8 cellular contexts compared by ENCODE assay signal in the genomic region with DNA sequence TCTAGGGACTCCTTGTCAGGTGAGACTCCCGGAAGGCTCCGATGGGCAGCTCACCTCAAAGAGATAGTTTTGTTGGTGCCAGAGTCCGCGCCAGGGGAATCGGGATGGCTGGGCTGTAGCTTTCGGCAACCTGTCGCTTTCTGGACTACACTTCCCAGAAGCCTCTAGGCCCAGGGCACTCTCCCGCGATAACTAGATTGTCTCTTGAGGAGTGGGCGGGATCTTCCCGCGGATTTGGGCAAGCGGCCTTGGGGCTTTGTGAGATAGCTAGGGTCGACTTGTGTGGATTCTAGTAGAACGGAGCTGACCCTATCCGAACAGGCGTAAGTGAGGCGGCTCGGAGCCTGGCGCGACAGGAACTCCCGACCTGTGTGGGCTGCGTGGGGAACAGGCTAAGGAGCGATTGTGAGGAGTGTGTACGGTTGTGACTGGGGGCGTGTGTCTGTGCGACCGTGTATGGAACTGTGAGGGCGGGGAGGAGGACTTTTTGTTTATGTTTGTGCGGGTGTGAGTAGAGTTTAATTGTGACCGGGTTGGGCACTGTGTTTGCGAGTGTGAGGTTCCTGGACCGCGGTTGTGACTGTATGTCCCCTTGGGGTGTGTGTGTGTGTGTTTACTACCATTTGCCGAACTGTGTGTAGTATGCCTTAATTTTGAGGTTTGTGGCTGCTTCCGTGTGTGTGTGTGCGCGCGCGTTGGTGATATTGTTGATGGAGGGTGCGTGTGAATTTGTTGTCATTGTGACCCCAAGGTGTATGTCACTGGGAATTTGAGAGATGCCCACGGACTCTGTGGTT. TPM values are rescaled to one million over a fixed set of nuclear protein-coding genes. Genes with fewer than 3 reads are reported as not detected.
DNase-seq lines count a peak whose midpoint lies in the region; ATAC-seq and TF ChIP-seq lines count a peak whose summit lies in the region.

A gene (plus strand): TSS at position 231 of the 797 bp plus-strand sequence. CDS start 25,955 bp downstream, outside the sequence.

- DNase-seq in COR-L47 (lab: John Stamatoyannopoulos, UW) (peak; percentile 92), activated T-cell treated with anti-CD3 and anti-CD28 coated beads for 4 hours (peak; percentile 74), epithelial cell of proximal tubule (ENCODE audit: low read depth) (peak; percentile 81)
- DNase-seq in stimulated activated CD8-positive, alpha-beta memory T cell treated with anti-CD3 and anti-CD28 coated beads, Interleukin-2, amount 100 ng/mL, for 1 hour (ENCODE audit: low read depth in 2 of 2) = peak; percentile 57 to 70

- peak within 1 kb of the TSS; percentile 90 for H3K4me2 ChIP-seq in OCI-LY3 (ENCODE audit: low read length)

- ATAC-seq in GM21390 (IDR thresholded peaks at IDR 0.05; ENCODE audit: unreplicated experiment) = peak; percentile 62

- H3K79me2 ChIP-seq in OCI-LY3 (ENCODE audit: low read length) = peaks cover 28% of the 10 kb centered on the region

- peak within 1 kb of the TSS; percentile 92 for H2AFZ ChIP-seq in OCI-LY3 (ENCODE audit: low read depth, low read length)

- no peaks in the 10 kb centered on the region; the same call in 1 of the 2 replicates for H3K4me1 ChIP-seq in HUES6 (ENCODE audit: control insufficient read depth, insufficient read depth, low read length)
- H3K4me1 ChIP-seq in OCI-LY3 (ENCODE audit: low read length) = peaks cover 7% of the 10 kb centered on the region
- H3K4me1 ChIP-seq in mononuclear cell (ENCODE audit: insufficient read depth, low read length) = peaks cover 23% of the 10 kb centered on the region

- peaks cover 9% of the 10 kb centered on the region; the same call in 1 of the 2 replicates for H3K9me3 ChIP-seq in HUES6 (ENCODE audit: control insufficient read depth, insufficient read depth, low read depth, low read length)
- H3K9me3 ChIP-seq in OCI-LY3 (ENCODE audit: insufficient read depth, low read length) = no peaks in the 10 kb centered on the region
- H3K9me3 ChIP-seq in mononuclear cell (ENCODE audit: low read depth, low read length) = peaks cover 6% of the 10 kb centered on the region

- H3K27ac ChIP-seq in HUES6 (ENCODE audit: low read depth, low read length) = peak within 1 kb of the TSS; percentile 32; the same call in 1 of the 2 replicates
- peak within 1 kb of the TSS; percentile 67 for H3K27ac ChIP-seq in OCI-LY3 (ENCODE audit: low read length)

- H3K27me3 ChIP-seq in HUES6 (ENCODE audit: control insufficient read depth, insufficient read depth, low read length) (no peaks in the 10 kb centered on the region), OCI-LY3 (ENCODE audit: low read depth, low read length) (no peaks in the 10 kb centered on the region), mononuclear cell (ENCODE audit: insufficient read depth, low read length) (no peaks in the 10 kb centered on the region)

- TF ChIP-seq CTCF in OCI-LY3 (IDR thresholded peaks at IDR 0.05; ENCODE audit: low read depth, low read length) (no peak), epithelial cell of proximal tubule (conservative IDR thresholded peaks at IDR 0.05; ENCODE audit: low read depth, low read length) (no peak)

- peak within 1 kb of the TSS; percentile 78 for H3K9ac ChIP-seq in HUES6 (ENCODE audit: low read length)
- peak within 1 kb of the TSS; percentile 92 for H3K9ac ChIP-seq in OCI-LY3 (ENCODE audit: low read length)

- H3K36me3 ChIP-seq in HUES6 (ENCODE audit: control insufficient read depth, insufficient read depth, low read length) (peaks cover 16% of the 10 kb centered on the region), OCI-LY3 (replicated peaks; ENCODE audit: low read depth, low read length) (peaks cover 22% of the 10 kb centered on the region)

- H3K4me3 ChIP-seq in HUES6 (ENCODE audit: low read depth, low read length) (peak within 1 kb of the TSS; percentile 84), OCI-LY3 (ENCODE audit: low read length) (peak within 1 kb of the TSS; percentile 97), epithelial cell of proximal tubule (ENCODE audit: low read depth, low read length) (peak within 1 kb of the TSS; percentile 90), mononuclear cell (ENCODE audit: low read length) (peak within 1 kb of the TSS; percentile 85)

- no peaks in the 10 kb centered on the region for H4K20me1 ChIP-seq in OCI-LY3 (ENCODE audit: insufficient read depth, low read length)

RNA-seq across cellular contexts. Expression of the gene that starts here (rescaled TPM):
- total RNA-seq in epithelial cell of proximal tubule (0.46 and 0.72 TPM in 2 replicates), mononuclear cell (5.0 TPM)

Comparison
In these comparisons a context has a peak if more than half of its experiments do, and no peak if none do; other contexts are left out.
1. Peak in every context shown above with its lines: DNase-seq, ATAC-seq, H3K4me3 ChIP-seq and H3K27ac ChIP-seq.
2. Peak in DNase-seq and H3K4me3 ChIP-seq in epithelial cell of proximal tubule; RNA of the gene not detected or under 1 TPM.